8 cellular contexts compared by ENCODE assay signal in genomic region chr1:26900001-26900814, GRCh38. TPM values are rescaled to one million over a fixed set of nuclear protein-coding genes. Genes with fewer than 3 reads are reported as not detected.
A peak's percentile ranks its signal among the peaks of the same experiment; 100 is the strongest.
DNase-seq lines count a peak whose midpoint lies in the region; ATAC-seq and TF ChIP-seq lines count a peak whose summit lies in the region.

A gene with protein sequence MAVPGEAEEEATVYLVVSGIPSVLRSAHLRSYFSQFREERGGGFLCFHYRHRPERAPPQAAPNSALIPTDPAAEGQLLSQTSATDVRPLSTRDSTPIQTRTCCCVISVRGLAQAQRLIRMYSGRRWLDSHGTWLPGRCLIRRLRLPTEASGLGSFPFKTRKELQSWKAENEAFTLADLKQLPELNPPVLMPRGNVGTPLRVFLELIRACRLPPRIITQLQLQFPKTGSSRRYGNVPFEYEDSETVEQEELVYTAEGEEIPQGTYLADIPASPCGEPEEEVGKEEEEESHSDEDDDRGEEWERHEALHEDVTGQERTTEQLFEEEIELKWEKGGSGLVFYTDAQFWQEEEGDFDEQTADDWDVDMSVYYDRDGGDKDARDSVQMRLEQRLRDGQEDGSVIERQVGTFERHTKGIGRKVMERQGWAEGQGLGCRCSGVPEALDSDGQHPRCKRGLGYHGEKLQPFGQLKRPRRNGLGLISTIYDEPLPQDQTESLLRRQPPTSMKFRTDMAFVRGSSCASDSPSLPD (minus strand): TSS chr1:26900467. CDS start chr1:26900442, 25 bp downstream.

- peak; percentile 67 for ATAC-seq in HG03439 (IDR thresholded peaks at IDR 0.05; ENCODE audit: unreplicated experiment)

- peak within 1 kb of the TSS; percentile 85 to 94 for H3K9ac ChIP-seq in colonic mucosa (ENCODE audit: low read depth in 2 of 2, low read length in 2 of 2)

- H3K27me3 ChIP-seq in colonic mucosa (no peaks in the 10 kb centered on the region), kidney epithelial cell (ENCODE audit: control insufficient read depth, insufficient read depth, low read length) (no peaks in the 10 kb centered on the region)

- TF ChIP-seq CTCF in colonic mucosa (IDR thresholded peaks at IDR 0.05) (no peak), kidney epithelial cell (IDR thresholded peaks at IDR 0.05; ENCODE audit: insufficient read depth, low read length, poor library complexity, severe bottlenecking) (no peak)

- DNase-seq in SIG-M5 treated with dmso at 0.1 percent for 504 hours (lab: John Stamatoyannopoulos, UW; ENCODE audit: unreplicated experiment) (peak; percentile 76), SIG-M5 (lab: John Stamatoyannopoulos, UW) (no peak), NCI-H510A treated with DMSO at 0.1 percent for 48 hours (lab: John Stamatoyannopoulos, UW) (peak; percentile 87), colonic mucosa (peak; percentile 94), kidney epithelial cell (ENCODE audit: low read depth) (peak; percentile 79)
- peak; percentile 93 for DNase-seq in activated CD4-positive, alpha-beta T cell treated with anti-CD3 and anti-CD28 coated beads for 48 hours
- peak; percentile 69 to 72 for DNase-seq in stimulated activated CD4-positive, alpha-beta T cell treated with anti-CD3 and anti-CD28 coated beads, Interleukin-15, amount 100 ng/mL, for 1 hour (ENCODE audit: low read depth in 1 of 2, low spot score in 1 of 2)

- H3K4me3 ChIP-seq in colonic mucosa: peak within 1 kb of the TSS; percentile 97
- peak within 1 kb of the TSS; percentile 84 for H3K4me3 ChIP-seq in kidney epithelial cell (ENCODE audit: low read depth, low read length)

- H3K36me3 ChIP-seq in colonic mucosa: peaks cover 5% of the 10 kb centered on the region
- H3K36me3 ChIP-seq in kidney epithelial cell (ENCODE audit: control insufficient read depth, insufficient read depth, low read length): peaks cover 1% of the 10 kb centered on the region

- intact Hi-C loops in colonic mucosa (cut with DNase I): no loop called here

- no peaks in the 10 kb centered on the region for H3K9me3 ChIP-seq in colonic mucosa

- H3K27ac ChIP-seq in colonic mucosa: peak within 1 kb of the TSS; percentile 82

- peaks cover 10% of the 10 kb centered on the region for H3K4me1 ChIP-seq in colonic mucosa

RNA-seq across cellular contexts. Expression of the gene that starts here (rescaled TPM):
- total RNA-seq in colonic mucosa (10 to 100 TPM; 13.9 to 14.4 TPM), kidney epithelial cell (12.1 and 16.2 TPM in 2 replicates)
